ENCODE assay signal across 7 cellular contexts in the genomic region with DNA sequence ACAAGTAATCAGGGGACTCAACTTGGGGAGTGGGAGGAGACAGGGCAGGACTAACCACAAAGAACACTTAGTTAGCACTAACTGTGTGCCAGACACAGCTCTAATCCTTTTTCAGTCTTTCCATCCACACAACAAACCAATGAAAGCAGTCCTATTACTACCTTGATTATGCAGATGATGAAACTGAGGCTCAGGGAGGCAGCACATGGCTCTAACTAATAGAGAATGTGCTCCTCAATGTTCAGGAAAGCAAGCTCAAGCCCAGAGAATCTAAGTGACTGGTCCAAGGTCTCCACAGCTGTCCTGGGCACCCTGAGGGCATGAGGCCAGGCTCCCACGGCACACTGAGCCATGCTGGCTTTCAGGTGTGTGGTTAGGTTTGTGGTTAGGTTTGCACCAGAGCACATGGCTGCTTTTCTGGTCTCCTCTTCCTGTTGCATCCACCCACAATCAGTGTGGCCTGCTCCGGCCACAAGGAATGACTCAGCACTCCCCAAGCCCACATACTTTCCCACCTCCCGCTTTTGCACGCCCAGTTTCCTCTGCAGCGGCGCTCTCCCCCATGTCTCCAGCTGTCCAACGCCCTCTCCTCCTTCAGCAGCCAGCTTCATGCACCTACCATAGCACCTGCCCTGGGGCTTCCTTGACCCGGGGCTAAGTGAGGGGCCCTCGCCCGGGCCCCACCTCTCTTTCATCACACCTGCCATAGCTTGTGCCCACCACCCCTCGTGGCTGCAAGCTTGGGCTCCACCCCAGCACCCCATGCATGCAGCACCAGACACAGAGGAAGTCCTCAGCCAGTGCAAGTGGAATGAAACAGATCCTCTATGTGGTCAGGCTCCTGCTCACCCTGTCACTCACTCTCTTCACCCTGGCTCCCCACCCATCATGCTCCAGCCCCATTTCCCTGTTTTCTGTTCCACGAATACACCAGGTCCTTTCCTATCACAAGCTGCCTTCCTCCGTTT.
A peak's percentile ranks its signal among the peaks of the same experiment; 100 is the strongest.
DNase-seq lines count a peak whose midpoint lies in the region; ATAC-seq, FAIRE-seq and TF ChIP-seq lines count a peak whose summit lies in the region.

No MANE protein-coding gene starts in this region.

- no peak for TF ChIP-seq CTCF in osteocyte (IDR thresholded peaks at IDR 0.05)

- peaks cover 5% of the 10 kb centered on the region for H3K27me3 Mint-ChIP-seq in osteocyte (ENCODE audit: unreplicated experiment)

- H3K27me3 ChIP-seq in effector memory CD4-positive, alpha-beta T cell (replicated peaks; ENCODE audit: control insufficient read depth, insufficient read depth, low read length, poor library complexity, severe bottlenecking) = no peaks in the 10 kb centered on the region

- H3K36me3 ChIP-seq in effector memory CD4-positive, alpha-beta T cell (ENCODE audit: control insufficient read depth, insufficient read depth, low read length) = no peaks in the 10 kb centered on the region

- peak; percentile 68 for DNase-seq in GM18507 (ENCODE audit: extremely low spot score, insufficient read length, low read depth)
- DNase-seq in HT1080 (ENCODE audit: low read depth) = peak; percentile 95
- peak; percentile 21 to 68 for DNase-seq in activated naive CD4-positive, alpha-beta T cell treated with anti-CD3 and anti-CD28 coated beads, Interleukin-2, amount 50 U/mL, for 72 hours (ENCODE audit: low spot score in 2 of 2)
- DNase-seq in stimulated activated CD4-positive, alpha-beta T cell treated with anti-CD3 and anti-CD28 coated beads, Interleukin-4, amount 100 ng/mL, for 48 hours (ENCODE audit: low read depth in 2 of 2) = peak; percentile 6 to 18
- DNase-seq in effector memory CD4-positive, alpha-beta T cell = no peak
- DNase-seq in osteocyte (ENCODE audit: extremely low spot score, unreplicated experiment) = no peak

- no peaks in the 10 kb centered on the region for H3K9me3 ChIP-seq in effector memory CD4-positive, alpha-beta T cell (ENCODE audit: control insufficient read depth, low read length)

- peak overlapping the region; percentile 47 to 50 for H3K27ac Mint-ChIP-seq in activated naive CD4-positive, alpha-beta T cell treated with anti-CD3 and anti-CD28 coated beads, Interleukin-2, amount 50 U/mL, for 72 hours
- no peak overlapping the region for H3K27ac Mint-ChIP-seq in osteocyte (ENCODE audit: unreplicated experiment)

- no peak overlapping the region for H3K4me3 ChIP-seq in effector memory CD4-positive, alpha-beta T cell (ENCODE audit: insufficient read depth, low read depth, low read length, poor library complexity, severe bottlenecking)

- peak; percentile 95 for FAIRE-seq in GM18507 (lab: Jason Lieb, UNC)

- no peak overlapping the region for H3K27ac ChIP-seq in effector memory CD4-positive, alpha-beta T cell (ENCODE audit: insufficient read depth, low read length, poor library complexity, severe bottlenecking)

- no peaks in the 10 kb centered on the region for H3K4me1 ChIP-seq in effector memory CD4-positive, alpha-beta T cell (ENCODE audit: control insufficient read depth, insufficient read depth, low read length, poor library complexity, severe bottlenecking)

- H3K4me1 Mint-ChIP-seq in osteocyte (ENCODE audit: unreplicated experiment) = no peaks in the 10 kb centered on the region

- no peak overlapping the region for H3K4me3 Mint-ChIP-seq in osteocyte (ENCODE audit: unreplicated experiment)

- peak; percentile 84 for ATAC-seq in GM21723 (IDR thresholded peaks at IDR 0.05; ENCODE audit: unreplicated experiment)
- peak; percentile 82 to 93 for ATAC-seq in activated naive CD4-positive, alpha-beta T cell treated with anti-CD3 and anti-CD28 coated beads, Interleukin-2, amount 50 U/mL, for 72 hours

- no peaks in the 10 kb centered on the region for H3K36me3 Mint-ChIP-seq in activated naive CD4-positive, alpha-beta T cell treated with anti-CD3 and anti-CD28 coated beads, Interleukin-2, amount 50 U/mL, for 72 hours
- H3K36me3 Mint-ChIP-seq in osteocyte (ENCODE audit: unreplicated experiment) = no peaks in the 10 kb centered on the region

- no peaks in the 10 kb centered on the region for H3K9me3 Mint-ChIP-seq in activated naive CD4-positive, alpha-beta T cell treated with anti-CD3 and anti-CD28 coated beads, Interleukin-2, amount 50 U/mL, for 72 hours
- no peaks in the 10 kb centered on the region for H3K9me3 Mint-ChIP-seq in osteocyte (ENCODE audit: unreplicated experiment)

Comparison
In these comparisons a context has a peak if more than half of its experiments do, and no peak if none do; other contexts are left out.
1. DNase-seq: peak in GM18507 (single experiment), HT1080 (single experiment), activated naive CD4-positive, alpha-beta T cell treated with anti-CD3 and anti-CD28 coated beads, Interleukin-2, amount 50 U/mL, for 72 hours (2 of 2) and stimulated activated CD4-positive, alpha-beta T cell treated with anti-CD3 and anti-CD28 coated beads, Interleukin-4, amount 100 ng/mL, for 48 hours (2 of 2); none in effector memory CD4-positive, alpha-beta T cell (0 of 3) and osteocyte (single experiment).